Comparison of ENCODE assay signal across 9 cellular contexts in genomic region chrX:153725039-153725831, GRCh38. TPM values are rescaled to one million over a fixed set of nuclear protein-coding genes. Genes with fewer than 3 reads are reported as not detected.
DNase-seq lines count a peak whose midpoint lies in the region; ATAC-seq, FAIRE-seq and TF ChIP-seq lines count a peak whose summit lies in the region.
"Had no signal": no experiment of that assay in that cellular context is flagged by ENCODE, and none has a peak within 500 bp of the region (broad histone marks: within the 10 kb centered on the region; RNA-seq: fewer than 3 reads in every experiment).

No MANE protein-coding gene starts in this region.

- DNase-seq in T-helper 9 cell, result peak; percentile 15
- DNase-seq in foreskin melanocyte, result no peak
- no peak for DNase-seq in NCI-H524 treated with DMSO at 0.1 percent for 48 hours (lab: John Stamatoyannopoulos, UW)
- DNase-seq in HTR-8/SVneo (ENCODE audit: insufficient read length, low spot score), result no peak

- TF ChIP-seq CTCF in C4-2B (conservative IDR thresholded peaks at IDR 0.05) (no peak), gastroesophageal sphincter (IDR thresholded peaks at IDR 0.05) (no peak)

- H3K4me3 ChIP-seq in gastroesophageal sphincter, result peak overlapping the region; percentile 76 to 81

- ATAC-seq in GM21390 (IDR thresholded peaks at IDR 0.05; ENCODE audit: unreplicated experiment) (peak; percentile 4), gastroesophageal sphincter (no peak)
- ATAC-seq in stimulated activated memory B cell treated with anti-CD40 and anti-IgM and Interleukin-4, amounts not matched to agents 10 μg/mL and 1 μg/mL and 100 μg/mL, for 72 hours, result no peak

- H3K27ac Mint-ChIP-seq in stimulated activated memory B cell treated with anti-CD40 and anti-IgM and Interleukin-4, amounts not matched to agents 10 μg/mL and 1 μg/mL and 100 μg/mL, for 72 hours, result peak overlapping the region; percentile 86

- H3K4me1 Mint-ChIP-seq in stimulated activated memory B cell treated with anti-CD40 and anti-IgM and Interleukin-4, amounts not matched to agents 10 μg/mL and 1 μg/mL and 100 μg/mL, for 72 hours, result peaks cover 33% of the 10 kb centered on the region

- H3K9me3 ChIP-seq in gastroesophageal sphincter, result no peaks in the 10 kb centered on the region

- FAIRE-seq in HTR-8/SVneo (lab: Jason Lieb, UNC), result no peak

- TF ChIP-seq POLR2A in gastroesophageal sphincter (IDR thresholded peaks at IDR 0.05), result no peak

- peaks cover 0 to 22% of the 10 kb centered on the region in 2 donors for H3K36me3 ChIP-seq in gastroesophageal sphincter

- no peaks in the 10 kb centered on the region for H3K9me3 Mint-ChIP-seq in stimulated activated memory B cell treated with anti-CD40 and anti-IgM and Interleukin-4, amounts not matched to agents 10 μg/mL and 1 μg/mL and 100 μg/mL, for 72 hours
- H3K9me3 Mint-ChIP-seq: IgD-negative memory B cell had no signal

- H3K27ac ChIP-seq in C4-2B (peak overlapping the region; percentile 95), gastroesophageal sphincter (peak overlapping the region; percentile 80 to 91 (median 87))

- WGBS in gastroesophageal sphincter (ENCODE audit: low coverage in 1 of 2), 2 donors, result no CpG with 5 or more reads among the region's 55 CpGs

- H3K27me3 ChIP-seq in gastroesophageal sphincter, result no peaks in the 10 kb centered on the region

- H3K4me3 Mint-ChIP-seq in stimulated activated memory B cell treated with anti-CD40 and anti-IgM and Interleukin-4, amounts not matched to agents 10 μg/mL and 1 μg/mL and 100 μg/mL, for 72 hours, result peak overlapping the region; percentile 72

- H3K36me3 Mint-ChIP-seq in stimulated activated memory B cell treated with anti-CD40 and anti-IgM and Interleukin-4, amounts not matched to agents 10 μg/mL and 1 μg/mL and 100 μg/mL, for 72 hours, result no peaks in the 10 kb centered on the region
- H3K36me3 Mint-ChIP-seq: IgD-negative memory B cell had no signal

- no peak for TF ChIP-seq EP300 in gastroesophageal sphincter (IDR thresholded peaks at IDR 0.05)

- no peaks in the 10 kb centered on the region for H3K27me3 Mint-ChIP-seq in stimulated activated memory B cell treated with anti-CD40 and anti-IgM and Interleukin-4, amounts not matched to agents 10 μg/mL and 1 μg/mL and 100 μg/mL, for 72 hours

- peaks cover 0 to 62% (median 32%) of the 10 kb centered on the region in 3 donors for H3K4me1 ChIP-seq in gastroesophageal sphincter

RNA-seq across cellular contexts. Expression of gene ABCD1, which starts 0.6 kb away (rescaled TPM):
- 10 to 100 TPM; 14.4 to 38.8 (median 22.0) TPM for total RNA-seq in gastroesophageal sphincter

RNA-seq across cellular contexts. Expression of gene BCAP31, which starts 1.0 kb away (rescaled TPM):
- total RNA-seq in gastroesophageal sphincter, result 100 to 1,000 TPM in 2 of 4 donors, 10 to 100 TPM in 2; 76.1 to 125 (median 104) TPM

RNA-seq across cellular contexts. Expression of gene SLC6A8, which starts 37.5 kb away (rescaled TPM):
- 10 to 100 TPM; 25.3 to 86.6 (median 37.9) TPM for total RNA-seq in gastroesophageal sphincter

RNA-seq across cellular contexts. Expression of gene PLXNB3, which starts 38.8 kb away (rescaled TPM):
- 10 to 100 TPM in 3 of 4 donors, 1 to 10 TPM in 1; 9.2 to 19.2 (median 16.8) TPM for total RNA-seq in gastroesophageal sphincter

RNA-seq across cellular contexts. Expression of gene PNCK, which starts 51.6 kb away (rescaled TPM):
- 10 to 100 TPM; 14.4 to 55.9 (median 30.1) TPM for total RNA-seq in gastroesophageal sphincter
